ENCODE assay signal across 16 cellular contexts in the genomic region with DNA sequence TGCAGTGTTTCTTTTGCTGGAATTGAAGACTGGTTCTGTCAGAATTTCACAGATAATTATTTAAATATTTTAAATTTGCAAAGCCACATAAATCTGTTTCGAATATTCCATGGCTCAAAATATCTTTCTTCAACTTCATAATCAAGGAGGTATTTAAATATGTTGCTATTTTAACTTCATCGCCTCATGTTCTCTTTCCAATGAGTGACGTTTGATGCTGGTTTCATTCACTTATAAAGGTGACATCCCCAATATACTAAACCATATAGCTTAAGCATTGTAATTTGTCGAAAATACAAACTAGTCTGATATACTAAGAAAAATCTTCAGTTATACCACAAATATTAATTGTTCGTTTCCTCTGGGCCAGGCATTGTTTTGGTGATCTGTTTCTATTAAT. TPM values are rescaled to one million over a fixed set of nuclear protein-coding genes. Genes with fewer than 3 reads are reported as not detected.
DNase-seq lines count a peak whose midpoint lies in the region; ATAC-seq and TF ChIP-seq lines count a peak whose summit lies in the region.
"Had no signal": no experiment of that assay in that cellular context is flagged by ENCODE, and none has a peak within 500 bp of the region (broad histone marks: within the 10 kb centered on the region; RNA-seq: fewer than 3 reads in every experiment).

No MANE protein-coding gene starts in this region.

- H3K4me3 Mint-ChIP-seq in CD4-positive, alpha-beta T cell: peak overlapping the region; percentile 40
- H3K4me3 Mint-ChIP-seq in activated T-helper 2 cell treated with anti-CD3 and anti-CD28 coated beads, Interferon-gamma antibody, Interleukin-2, Interleukin-4, amounts not matched to agents 10 μg/mL and 5 μg/mL and 100 μg/mL, durations not matched to agents 14 hours and 24 hours and 36 hours (ENCODE audit: low read depth): peak overlapping the region; percentile 35
- peak overlapping the region; percentile 31 to 82 (median 68) for H3K4me3 Mint-ChIP-seq in naive thymus-derived CD8-positive, alpha-beta T cell

- no peak for DNase-seq in CD4-positive, alpha-beta T cell
- DNase-seq in activated T-helper 2 cell treated with anti-CD3 and anti-CD28 coated beads, Interferon-gamma antibody, Interleukin-2, Interleukin-4, amounts not matched to agents 10 μg/mL and 5 μg/mL and 100 μg/mL, durations not matched to agents 14 hours and 24 hours and 36 hours (ENCODE audit: low spot score): no peak
- DNase-seq in naive thymus-derived CD8-positive, alpha-beta T cell: no peak
- DNase-seq in kidney glomerular epithelial cell (lab: John Stamatoyannopoulos, UW) (no peak), COLO668 (lab: John Stamatoyannopoulos, UW; ENCODE audit: unreplicated experiment) (no peak)
- DNase-seq: activated CD4-positive, alpha-beta T cell treated with anti-CD3 and anti-CD28 coated beads, Interleukin-2, amount 50 U/mL, for 4 hours; midbrain; NCI-H1048; small intestine; stimulated activated naive CD4-positive, alpha-beta T cell treated with Interleukin-2 at 50 U/mL for 16 hours had no signal

- H3K36me3 ChIP-seq in DOHH2 (ENCODE audit: control insufficient read depth, low read length): peaks cover 40% of the 10 kb centered on the region

- H3K9me3 ChIP-seq in CD4-positive, alpha-beta T cell (ENCODE audit: control insufficient read depth, low read length): no peaks in the 10 kb centered on the region
- no peaks in the 10 kb centered on the region for H3K9me3 ChIP-seq in DOHH2 (ENCODE audit: control insufficient read depth, insufficient read depth, low read length)
- H3K9me3 ChIP-seq: BLaER1 had no signal

- no peaks in the 10 kb centered on the region for H3K9me3 Mint-ChIP-seq in CD4-positive, alpha-beta T cell
- H3K9me3 Mint-ChIP-seq in activated T-helper 2 cell treated with anti-CD3 and anti-CD28 coated beads, Interferon-gamma antibody, Interleukin-2, Interleukin-4, amounts not matched to agents 10 μg/mL and 5 μg/mL and 100 μg/mL, durations not matched to agents 14 hours and 24 hours and 36 hours: no peaks in the 10 kb centered on the region
- no peaks in the 10 kb centered on the region for H3K9me3 Mint-ChIP-seq in naive thymus-derived CD8-positive, alpha-beta T cell

- no peaks in the 10 kb centered on the region for H3K27me3 ChIP-seq in CD4-positive, alpha-beta T cell (ENCODE audit: control insufficient read depth, insufficient read depth, low read length)
- H3K27me3 ChIP-seq in DOHH2 (ENCODE audit: control insufficient read depth, low read length): no peaks in the 10 kb centered on the region
- H3K27me3 ChIP-seq: BLaER1 had no signal

- peaks cover 82% of the 10 kb centered on the region for H3K4me1 Mint-ChIP-seq in CD4-positive, alpha-beta T cell (ENCODE audit: low read depth)
- H3K4me1 Mint-ChIP-seq in activated T-helper 2 cell treated with anti-CD3 and anti-CD28 coated beads, Interferon-gamma antibody, Interleukin-2, Interleukin-4, amounts not matched to agents 10 μg/mL and 5 μg/mL and 100 μg/mL, durations not matched to agents 14 hours and 24 hours and 36 hours (ENCODE audit: low read depth): peaks cover 61% of the 10 kb centered on the region
- peaks cover 36 to 92% (median 70%) of the 10 kb centered on the region in 4 donors for H3K4me1 Mint-ChIP-seq in naive thymus-derived CD8-positive, alpha-beta T cell

- ATAC-seq in CD4-positive, alpha-beta T cell (ENCODE audit: poor library complexity): peak; percentile 7
- peak in 1 of 2 donors; percentile 17 for ATAC-seq in naive thymus-derived CD8-positive, alpha-beta T cell
- no peak for ATAC-seq in GM18873 (IDR thresholded peaks at IDR 0.05; ENCODE audit: low FRiP score, unreplicated experiment)
- ATAC-seq: HCT116, HepG2 had no signal

- POLR2A ChIA-PET in CD4-positive, alpha-beta T cell (lab: Charles Lee): interaction anchor here (0.9 to 2.5 kb wide), 9 partner anchors 11 to 108 kb away, joined by 3 to 9 read pairs (median 4); partner anchors contain the start of gene MBNL1
- POLR2A ChIA-PET in naive thymus-derived CD8-positive, alpha-beta T cell (lab: Charles Lee): interaction anchor here (0.8 to 1.8 kb wide), 2 partner anchors 10 to 23 kb away, joined by 3 to 9 read pairs; partner anchors contain the start of gene MBNL1

- H3K4me3 ChIP-seq in DOHH2 (ENCODE audit: low read length): peak overlapping the region; percentile 37
- H3K4me3 ChIP-seq: BLaER1 had no signal

- no peaks in the 10 kb centered on the region for H3K27me3 Mint-ChIP-seq in CD4-positive, alpha-beta T cell
- no peaks in the 10 kb centered on the region for H3K27me3 Mint-ChIP-seq in activated T-helper 2 cell treated with anti-CD3 and anti-CD28 coated beads, Interferon-gamma antibody, Interleukin-2, Interleukin-4, amounts not matched to agents 10 μg/mL and 5 μg/mL and 100 μg/mL, durations not matched to agents 14 hours and 24 hours and 36 hours (ENCODE audit: low read depth)
- no peaks in the 10 kb centered on the region for H3K27me3 Mint-ChIP-seq in naive thymus-derived CD8-positive, alpha-beta T cell

- H3K9me2 ChIP-seq in DOHH2 (replicated peaks; ENCODE audit: control insufficient read depth, low read length): no peaks in the 10 kb centered on the region

- CTCF ChIA-PET in CD4-positive, alpha-beta T cell (lab: Charles Lee): interaction anchor here (1.0 to 2.5 kb wide), 5 partner anchors 10 to 153 kb away, joined by 3 to 9 read pairs (median 5); no protein-coding TSS in a partner anchor

- H3K27ac ChIP-seq in CD4-positive, alpha-beta T cell (ENCODE audit: low read depth, low read length): peak overlapping the region; percentile 49
- peak overlapping the region; percentile 47 for H3K27ac ChIP-seq in DOHH2 (ENCODE audit: low read depth, low read length)
- H3K27ac ChIP-seq: BLaER1, RWPE1 had no signal

- TF ChIP-seq CTCF in CD4-positive, alpha-beta T cell (IDR thresholded peaks at IDR 0.05): no peak
- no peak for TF ChIP-seq CTCF in DOHH2 (IDR thresholded peaks at IDR 0.05; ENCODE audit: low read depth, low read length, poor library complexity, severe bottlenecking)

- peaks cover 34% of the 10 kb centered on the region for H3F3A ChIP-seq in DOHH2 (ENCODE audit: control insufficient read depth, insufficient read depth)

- H3K27ac Mint-ChIP-seq in CD4-positive, alpha-beta T cell: peak overlapping the region; percentile 82
- H3K27ac Mint-ChIP-seq in activated T-helper 2 cell treated with anti-CD3 and anti-CD28 coated beads, Interferon-gamma antibody, Interleukin-2, Interleukin-4, amounts not matched to agents 10 μg/mL and 5 μg/mL and 100 μg/mL, durations not matched to agents 14 hours and 24 hours and 36 hours: peak overlapping the region; percentile 49
- peak overlapping the region in 9 of 10 donors; percentile 70 to 92 (median 84) for H3K27ac Mint-ChIP-seq in naive thymus-derived CD8-positive, alpha-beta T cell

- peaks cover 18% of the 10 kb centered on the region for H3K36me3 Mint-ChIP-seq in CD4-positive, alpha-beta T cell (ENCODE audit: low read depth)
- peaks cover 17% of the 10 kb centered on the region for H3K36me3 Mint-ChIP-seq in activated T-helper 2 cell treated with anti-CD3 and anti-CD28 coated beads, Interferon-gamma antibody, Interleukin-2, Interleukin-4, amounts not matched to agents 10 μg/mL and 5 μg/mL and 100 μg/mL, durations not matched to agents 14 hours and 24 hours and 36 hours (ENCODE audit: low read depth)
- peaks cover 0 to 16% (median 0%) of the 10 kb centered on the region in 3 donors for H3K36me3 Mint-ChIP-seq in naive thymus-derived CD8-positive, alpha-beta T cell

- intact Hi-C loops in CD4-positive, alpha-beta T cell (cut with DNase I, micrococcal nuclease): loop anchor here in 1 of 2 experiments (2.0 kb wide), 1 partner anchor 14 kb away; no protein-coding TSS in a partner anchor
- intact Hi-C loops in activated T-helper 2 cell treated with anti-CD3 and anti-CD28 coated beads, Interferon-gamma antibody, Interleukin-2, Interleukin-4, amounts not matched to agents 10 μg/mL and 5 μg/mL and 100 μg/mL, durations not matched to agents 14 hours and 24 hours and 36 hours (cut with micrococcal nuclease): no loop called here

- peaks cover 44% of the 10 kb centered on the region for H4K20me1 ChIP-seq in DOHH2 (ENCODE audit: control insufficient read depth, insufficient read depth, low read depth, low read length)

- H3K79me2 ChIP-seq in DOHH2 (ENCODE audit: control insufficient read depth, low read length): peaks cover 99% of the 10 kb centered on the region

- H3K4me2 ChIP-seq in DOHH2 (ENCODE audit: low read length): peak overlapping the region; percentile 58

- peaks cover 84% of the 10 kb centered on the region for H3K4me1 ChIP-seq in DOHH2 (ENCODE audit: control insufficient read depth, low read length)

RNA-seq across cellular contexts. Expression of gene MBNL1, which starts 22.5 kb away (rescaled TPM):
- total RNA-seq in CD4-positive, alpha-beta T cell: 100 to 1,000 TPM; 551 to 561 TPM
- total RNA-seq in activated T-helper 2 cell treated with anti-CD3 and anti-CD28 coated beads, Interferon-gamma antibody, Interleukin-2, Interleukin-4, amounts not matched to agents 10 μg/mL and 5 μg/mL and 100 μg/mL, durations not matched to agents 14 hours and 24 hours and 36 hours: 230 and 244 TPM in 2 replicates
- 100 to 1,000 TPM; 419 to 423 TPM for total RNA-seq in naive thymus-derived CD8-positive, alpha-beta T cell
- polyA plus RNA-seq in naive thymus-derived CD8-positive, alpha-beta T cell: 100 to 1,000 TPM; 298 to 370 (median 331) TPM
